30 cellular contexts compared by ENCODE assay signal in the genomic region with DNA sequence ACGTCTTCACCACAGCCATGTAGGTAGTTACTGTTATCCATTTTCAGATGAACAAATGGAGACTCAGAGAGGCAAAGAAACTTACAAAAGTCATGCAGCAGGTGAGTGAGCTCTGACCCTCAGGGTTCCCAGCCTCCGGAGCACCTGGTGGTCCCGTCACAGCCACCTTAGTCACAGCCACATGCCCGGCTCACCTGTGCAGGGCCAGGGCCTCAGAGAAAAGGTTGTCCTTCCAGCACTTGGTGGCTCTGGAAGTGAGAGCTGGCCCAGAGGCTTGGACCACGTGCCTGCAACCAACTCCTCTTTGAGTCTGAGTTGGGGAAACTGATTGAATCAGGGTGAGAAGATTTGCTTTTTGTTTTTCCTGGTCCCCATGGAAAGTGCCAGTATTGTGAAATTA.
"Had no signal": no experiment of that assay in that cellular context is flagged by ENCODE, and none has a peak within 500 bp of the region (broad histone marks: within the 10 kb centered on the region; RNA-seq: fewer than 3 reads in every experiment).

No MANE protein-coding gene starts in this region.

- H3K4me3 ChIP-seq: body of pancreas, colonic mucosa, esophagus muscularis mucosa, gastrocnemius medialis, heart left ventricle had no signal

- DNase-seq: activated B cell treated with CpG ODN at 0.5 μM for 24 hours; activated CD4-positive, alpha-beta T cell treated with anti-CD3 and anti-CD28 coated beads for 48 hours; activated CD4-positive, alpha-beta T cell treated with anti-CD3 and anti-CD28 coated beads, Interleukin-2, amount 50 U/mL, for 1 hour; activated CD4-positive, alpha-beta T cell treated with anti-CD3 and anti-CD28 coated beads, Interleukin-2, amount 50 U/mL, for 48 hours; activated CD8-positive, alpha-beta memory T cell treated with anti-CD3 and anti-CD28 coated beads for 24 hours; activated CD8-positive, alpha-beta T cell treated with anti-CD3 and anti-CD28 coated beads for 36 hours; activated effector memory CD4-positive, alpha-beta T cell treated with Interleukin-2 at 50 U/mL for 16 hours; activated gamma-delta T cell treated with Interleukin-2 at 50 U/mL for 16 hours; activated naive CD4-positive, alpha-beta T cell treated with anti-CD3 and anti-CD28 coated beads, Interleukin-2, amount 50 U/mL, for 16 hours; activated naive CD4-positive, alpha-beta T cell treated with Interleukin-2 at 50 U/mL for 16 hours; activated T-cell treated with anti-CD3 and anti-CD28 coated beads, Interleukin-2, amount 50 U/mL, for 4 hours; amniotic stem cell; anterior cingulate cortex; body of pancreas; central memory CD4-positive, alpha-beta T cell; cerebellar nuclear complex; colonic mucosa; effector memory CD4-positive, alpha-beta T cell; endodermal cell; foreskin keratinocyte; gastrocnemius medialis; glutamatergic neuron; heart left ventricle; T-helper 1 cell; T-helper 17 cell; T1000; WERI-Rb-1 had no signal

- H3K27me3 ChIP-seq: body of pancreas, colonic mucosa, esophagus muscularis mucosa, foreskin keratinocyte, gastrocnemius medialis, heart left ventricle had no signal

- H3K36me3 ChIP-seq: colonic mucosa, gastrocnemius medialis, heart left ventricle, WERI-Rb-1 had no signal

- H3K4me1 ChIP-seq: body of pancreas, colonic mucosa had no signal

- ATAC-seq: activated CD4-positive, CD25-positive, alpha-beta regulatory T cell treated with anti-CD3 and anti-CD28 coated beads, Interleukin-2, amount 50 U/mL, for 24 hours; activated CD8-positive, alpha-beta T cell treated with anti-CD3 and anti-CD28 coated beads for 36 hours; activated T-cell treated with anti-CD3 and anti-CD28 coated beads, Interleukin-2, amount 50 U/mL, for 4 hours; activated T-helper 17 cell treated with anti-CD3 and anti-CD28 coated beads, Interleukin-2, amount 50 U/mL, for 72 hours; body of pancreas; foreskin keratinocyte; gastrocnemius medialis; heart left ventricle; T-helper 17 cell had no signal

- H3K9me3 ChIP-seq: body of pancreas, colonic mucosa, esophagus muscularis mucosa, gastrocnemius medialis, heart left ventricle had no signal

- H3K27ac ChIP-seq: body of pancreas, colonic mucosa, esophagus muscularis mucosa, foreskin keratinocyte, gastrocnemius medialis, heart left ventricle, WERI-Rb-1 had no signal
